Comparison of ENCODE assay signal across 8 cellular contexts in genomic region chr1:160161965-160162705, GRCh38. TPM values are rescaled to one million over a fixed set of nuclear protein-coding genes. Genes with fewer than 3 reads are reported as not detected.
DNase-seq lines count a peak whose midpoint lies in the region; ATAC-seq and TF ChIP-seq lines count a peak whose summit lies in the region.

No MANE protein-coding gene starts in this region.

- no peaks in the 10 kb centered on the region for H4K20me1 ChIP-seq in hepatocyte (ENCODE audit: insufficient read depth, poor library complexity, severe bottlenecking)

- H3K4me2 ChIP-seq in hepatocyte: no peak overlapping the region

- H3K36me3 Mint-ChIP-seq in WTC11: no peaks in the 10 kb centered on the region
- no peaks in the 10 kb centered on the region for H3K36me3 Mint-ChIP-seq in naive thymus-derived CD8-positive, alpha-beta T cell

- H3K9me3 ChIP-seq in hepatocyte (ENCODE audit: low read depth): no peaks in the 10 kb centered on the region

- POLR2A ChIA-PET in AG04449 (lab: Yijun Ruan, JAX) (interaction anchor here (0.7 kb wide), 1 partner anchor 57 kb away, joined by 3 read pairs; no protein-coding TSS in a partner anchor), WTC11 (lab: Charles Lee) (interaction anchor here (0.8 kb wide), 2 partner anchors 11 to 31 kb away, joined by 4 to 5 read pairs; no protein-coding TSS in a partner anchor)
- POLR2A ChIA-PET in naive thymus-derived CD8-positive, alpha-beta T cell (lab: Charles Lee): no interaction called here

- no peaks in the 10 kb centered on the region for H3K9me3 Mint-ChIP-seq in WTC11
- H3K9me3 Mint-ChIP-seq in naive thymus-derived CD8-positive, alpha-beta T cell: no peaks in the 10 kb centered on the region

- no peaks in the 10 kb centered on the region for H3K9me2 ChIP-seq in hepatocyte (replicated peaks; ENCODE audit: insufficient read depth)

- H3K79me2 ChIP-seq in hepatocyte: no peaks in the 10 kb centered on the region

- H3K27me3 ChIP-seq in hepatocyte: no peaks in the 10 kb centered on the region

- no peak overlapping the region for H3K4me3 Mint-ChIP-seq in WTC11
- H3K4me3 Mint-ChIP-seq in naive thymus-derived CD8-positive, alpha-beta T cell: no peak overlapping the region

- TF ChIP-seq CTCF in AG04449 (IDR thresholded peaks at IDR 0.05; ENCODE audit: insufficient read depth, low read length, missing control alignments) (peak; percentile 64), WTC11 (IDR thresholded peaks at IDR 0.05) (peak; percentile 59), hepatocyte (IDR thresholded peaks at IDR 0.05; ENCODE audit: poor library complexity) (peak; percentile 34)

- peaks cover 20% of the 10 kb centered on the region for H3K4me1 Mint-ChIP-seq in WTC11
- H3K4me1 Mint-ChIP-seq in naive thymus-derived CD8-positive, alpha-beta T cell: peaks cover 0 to 6% (median 0%) of the 10 kb centered on the region in 4 donors

- no peak overlapping the region for H3K4me3 ChIP-seq in AG04449 (ENCODE audit: low read depth, low read length)
- no peak overlapping the region for H3K4me3 ChIP-seq in hepatocyte

- WGBS in hepatocyte (ENCODE audit: low lambda C conversion rate, missing lambda C conversion rate): 44% methylated on average over 6 of the region's 6 CpGs

- H2AFZ ChIP-seq in hepatocyte: no peak overlapping the region

- H3K4me1 ChIP-seq in hepatocyte (ENCODE audit: insufficient read depth): no peaks in the 10 kb centered on the region

- H3K27ac Mint-ChIP-seq in WTC11: no peak overlapping the region
- H3K27ac Mint-ChIP-seq in naive thymus-derived CD8-positive, alpha-beta T cell: no peak overlapping the region

- no peak overlapping the region for H3K27ac ChIP-seq in hepatocyte

- DNase-seq in AG04449 (ENCODE audit: low read depth, low spot score) (no peak), WTC11 (ENCODE audit: low spot score) (peak; percentile 78), hepatocyte (ENCODE audit: low spot score) (no peak)
- DNase-seq in naive thymus-derived CD8-positive, alpha-beta T cell: no peak
- no peak for DNase-seq in stimulated activated CD4-positive, alpha-beta T cell treated with anti-CD3 and anti-CD28 coated beads, Interleukin-15, amount 100 ng/mL, for 24 hours

- ATAC-seq in GM21447 (IDR thresholded peaks at IDR 0.05; ENCODE audit: unreplicated experiment) (peak; percentile 55), WTC11 (peak; percentile 98), GM19328 (IDR thresholded peaks at IDR 0.05; ENCODE audit: unreplicated experiment) (no peak), HG02840 (IDR thresholded peaks at IDR 0.05; ENCODE audit: low FRiP score, unreplicated experiment) (no peak)
- ATAC-seq in naive thymus-derived CD8-positive, alpha-beta T cell: no peak

- peaks cover 14% of the 10 kb centered on the region for H3K27me3 Mint-ChIP-seq in WTC11 (ENCODE audit: low read depth)
- peaks cover 5 to 25% (median 10%) of the 10 kb centered on the region in 5 donors for H3K27me3 Mint-ChIP-seq in naive thymus-derived CD8-positive, alpha-beta T cell

- no peaks in the 10 kb centered on the region for H3K36me3 ChIP-seq in hepatocyte (replicated peaks; ENCODE audit: insufficient read depth, low read depth)

- CTCF ChIA-PET in AG04449 (lab: Yijun Ruan, JAX) (interaction anchor here (0.7 to 4.7 kb wide), 15 partner anchors 9 to 215 kb away, joined by 3 to 31 read pairs (median 5); no protein-coding TSS in a partner anchor), WTC11 (lab: Charles Lee) (interaction anchor here (0.5 to 3.1 kb wide), 43 partner anchors 9 to 315 kb away, joined by 3 to 64 read pairs (median 6); partner anchors contain the start of genes ATP1A4, CASQ1, DCAF8 and IGSF8)

TF ChIP-seq in WTC11, 78 proteins besides CTCF, POLR2A, EP300 and RAD21 (continues in another document):
- TF ChIP-seq, protein P1, sequence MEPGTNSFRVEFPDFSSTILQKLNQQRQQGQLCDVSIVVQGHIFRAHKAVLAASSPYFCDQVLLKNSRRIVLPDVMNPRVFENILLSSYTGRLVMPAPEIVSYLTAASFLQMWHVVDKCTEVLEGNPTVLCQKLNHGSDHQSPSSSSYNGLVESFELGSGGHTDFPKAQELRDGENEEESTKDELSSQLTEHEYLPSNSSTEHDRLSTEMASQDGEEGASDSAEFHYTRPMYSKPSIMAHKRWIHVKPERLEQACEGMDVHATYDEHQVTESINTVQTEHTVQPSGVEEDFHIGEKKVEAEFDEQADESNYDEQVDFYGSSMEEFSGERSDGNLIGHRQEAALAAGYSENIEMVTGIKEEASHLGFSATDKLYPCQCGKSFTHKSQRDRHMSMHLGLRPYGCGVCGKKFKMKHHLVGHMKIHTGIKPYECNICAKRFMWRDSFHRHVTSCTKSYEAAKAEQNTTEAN (CRISPR knock-in tag; IDR thresholded peaks at IDR 0.05): no peak
- TF ChIP-seq ZNF219 (CRISPR knock-in tag; IDR thresholded peaks at IDR 0.05; ENCODE audit: borderline replicate concordance) (no peak), IRF2 (CRISPR knock-in tag; IDR thresholded peaks at IDR 0.05; ENCODE audit: borderline replicate concordance, low read depth) (no peak), ATF1 (CRISPR knock-in tag; IDR thresholded peaks at IDR 0.05) (no peak), EMX1 (CRISPR knock-in tag; IDR thresholded peaks at IDR 0.05) (no peak), ZNF121 (CRISPR knock-in tag; IDR thresholded peaks at IDR 0.05) (peak; percentile 61; the same call in 1 of the 2 replicates)
- TF ChIP-seq, protein P2, sequence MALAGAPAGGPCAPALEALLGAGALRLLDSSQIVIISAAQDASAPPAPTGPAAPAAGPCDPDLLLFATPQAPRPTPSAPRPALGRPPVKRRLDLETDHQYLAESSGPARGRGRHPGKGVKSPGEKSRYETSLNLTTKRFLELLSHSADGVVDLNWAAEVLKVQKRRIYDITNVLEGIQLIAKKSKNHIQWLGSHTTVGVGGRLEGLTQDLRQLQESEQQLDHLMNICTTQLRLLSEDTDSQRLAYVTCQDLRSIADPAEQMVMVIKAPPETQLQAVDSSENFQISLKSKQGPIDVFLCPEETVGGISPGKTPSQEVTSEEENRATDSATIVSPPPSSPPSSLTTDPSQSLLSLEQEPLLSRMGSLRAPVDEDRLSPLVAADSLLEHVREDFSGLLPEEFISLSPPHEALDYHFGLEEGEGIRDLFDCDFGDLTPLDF (CRISPR knock-in tag; IDR thresholded peaks at IDR 0.05): no peak
- TF ChIP-seq, protein P3, sequence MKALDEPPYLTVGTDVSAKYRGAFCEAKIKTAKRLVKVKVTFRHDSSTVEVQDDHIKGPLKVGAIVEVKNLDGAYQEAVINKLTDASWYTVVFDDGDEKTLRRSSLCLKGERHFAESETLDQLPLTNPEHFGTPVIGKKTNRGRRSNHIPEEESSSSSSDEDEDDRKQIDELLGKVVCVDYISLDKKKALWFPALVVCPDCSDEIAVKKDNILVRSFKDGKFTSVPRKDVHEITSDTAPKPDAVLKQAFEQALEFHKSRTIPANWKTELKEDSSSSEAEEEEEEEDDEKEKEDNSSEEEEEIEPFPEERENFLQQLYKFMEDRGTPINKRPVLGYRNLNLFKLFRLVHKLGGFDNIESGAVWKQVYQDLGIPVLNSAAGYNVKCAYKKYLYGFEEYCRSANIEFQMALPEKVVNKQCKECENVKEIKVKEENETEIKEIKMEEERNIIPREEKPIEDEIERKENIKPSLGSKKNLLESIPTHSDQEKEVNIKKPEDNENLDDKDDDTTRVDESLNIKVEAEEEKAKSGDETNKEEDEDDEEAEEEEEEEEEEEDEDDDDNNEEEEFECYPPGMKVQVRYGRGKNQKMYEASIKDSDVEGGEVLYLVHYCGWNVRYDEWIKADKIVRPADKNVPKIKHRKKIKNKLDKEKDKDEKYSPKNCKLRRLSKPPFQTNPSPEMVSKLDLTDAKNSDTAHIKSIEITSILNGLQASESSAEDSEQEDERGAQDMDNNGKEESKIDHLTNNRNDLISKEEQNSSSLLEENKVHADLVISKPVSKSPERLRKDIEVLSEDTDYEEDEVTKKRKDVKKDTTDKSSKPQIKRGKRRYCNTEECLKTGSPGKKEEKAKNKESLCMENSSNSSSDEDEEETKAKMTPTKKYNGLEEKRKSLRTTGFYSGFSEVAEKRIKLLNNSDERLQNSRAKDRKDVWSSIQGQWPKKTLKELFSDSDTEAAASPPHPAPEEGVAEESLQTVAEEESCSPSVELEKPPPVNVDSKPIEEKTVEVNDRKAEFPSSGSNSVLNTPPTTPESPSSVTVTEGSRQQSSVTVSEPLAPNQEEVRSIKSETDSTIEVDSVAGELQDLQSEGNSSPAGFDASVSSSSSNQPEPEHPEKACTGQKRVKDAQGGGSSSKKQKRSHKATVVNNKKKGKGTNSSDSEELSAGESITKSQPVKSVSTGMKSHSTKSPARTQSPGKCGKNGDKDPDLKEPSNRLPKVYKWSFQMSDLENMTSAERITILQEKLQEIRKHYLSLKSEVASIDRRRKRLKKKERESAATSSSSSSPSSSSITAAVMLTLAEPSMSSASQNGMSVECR (CRISPR knock-in tag; IDR thresholded peaks at IDR 0.05; ENCODE audit: borderline replicate concordance): no peak

RNA-seq across cellular contexts. Expression of gene ATP1A4, which starts 10.7 kb away (rescaled TPM):
- total RNA-seq in WTC11 (2021): 0.37 to 0.78 TPM (median 0.55 TPM) in 3 replicates
- 0.68 and 4.4 TPM in 2 replicates for total RNA-seq in hepatocyte
- polyA plus RNA-seq in hepatocyte: 0.45 and 2.2 TPM in 2 replicates
- total RNA-seq in naive thymus-derived CD8-positive, alpha-beta T cell: not detected
- not detected for polyA plus RNA-seq in naive thymus-derived CD8-positive, alpha-beta T cell

RNA-seq across cellular contexts. Expression of gene CASQ1, which starts 28.2 kb away (rescaled TPM):
- total RNA-seq in WTC11 (2021) (0.46 to 0.50 TPM (median 0.48 TPM) in 3 replicates), hepatocyte (0.72 TPM in 1 of 2 replicates, not detected in the other)
- polyA plus RNA-seq in hepatocyte: 0.51 and 0.57 TPM in 2 replicates
- total RNA-seq in naive thymus-derived CD8-positive, alpha-beta T cell: not detected
- polyA plus RNA-seq in naive thymus-derived CD8-positive, alpha-beta T cell: not detected

RNA-seq across cellular contexts. Expression of gene PEA15, which starts 43.0 kb away (rescaled TPM):
- 43.6 to 56.3 TPM (median 46.9 TPM) in 3 replicates for total RNA-seq in WTC11 (2021)
- 61.1 and 82.3 TPM in 2 replicates for total RNA-seq in hepatocyte
- 59.5 and 62.0 TPM in 2 replicates for polyA plus RNA-seq in hepatocyte
- 10 to 100 TPM; 13.1 to 13.2 TPM for total RNA-seq in naive thymus-derived CD8-positive, alpha-beta T cell
- polyA plus RNA-seq in naive thymus-derived CD8-positive, alpha-beta T cell: 1 to 10 TPM; 3.9 to 4.6 (median 4.3) TPM

RNA-seq across cellular contexts. Expression of gene ATP1A2, which starts 46.6 kb away (rescaled TPM):
- total RNA-seq in WTC11 (2021): 22.8 to 25.6 TPM (median 23.2 TPM) in 3 replicates
- 2.9 and 4.7 TPM in 2 replicates for total RNA-seq in hepatocyte
- 0.80 and 1.5 TPM in 2 replicates for polyA plus RNA-seq in hepatocyte
- total RNA-seq in naive thymus-derived CD8-positive, alpha-beta T cell: not detected
- polyA plus RNA-seq in naive thymus-derived CD8-positive, alpha-beta T cell: not detected

Comparison
In these comparisons a context has a peak if more than half of its experiments do, and no peak if none do; other contexts are left out.
1. ATAC-seq: peak in GM21447 (single experiment) and WTC11 (single experiment); none in GM19328 (single experiment), naive thymus-derived CD8-positive, alpha-beta T cell (0 of 2) and HG02840 (single experiment).
2. Peak in every context shown above with its lines, with median percentiles within 50 percentile points of each other: CTCF ChIP-seq.